1 cellular context compared by ENCODE assay signal in genomic region chr6:137097057-137097456, GRCh38.
A peak's percentile ranks its signal among the peaks of the same experiment; 100 is the strongest.
TF ChIP-seq lines count a peak whose summit lies in the region.

No MANE protein-coding gene starts in this region.

TF ChIP-seq in GM12878, 131 proteins besides CTCF, POLR2A, EP300 and RAD21 (continued from another document):
- TF ChIP-seq, protein P1, sequence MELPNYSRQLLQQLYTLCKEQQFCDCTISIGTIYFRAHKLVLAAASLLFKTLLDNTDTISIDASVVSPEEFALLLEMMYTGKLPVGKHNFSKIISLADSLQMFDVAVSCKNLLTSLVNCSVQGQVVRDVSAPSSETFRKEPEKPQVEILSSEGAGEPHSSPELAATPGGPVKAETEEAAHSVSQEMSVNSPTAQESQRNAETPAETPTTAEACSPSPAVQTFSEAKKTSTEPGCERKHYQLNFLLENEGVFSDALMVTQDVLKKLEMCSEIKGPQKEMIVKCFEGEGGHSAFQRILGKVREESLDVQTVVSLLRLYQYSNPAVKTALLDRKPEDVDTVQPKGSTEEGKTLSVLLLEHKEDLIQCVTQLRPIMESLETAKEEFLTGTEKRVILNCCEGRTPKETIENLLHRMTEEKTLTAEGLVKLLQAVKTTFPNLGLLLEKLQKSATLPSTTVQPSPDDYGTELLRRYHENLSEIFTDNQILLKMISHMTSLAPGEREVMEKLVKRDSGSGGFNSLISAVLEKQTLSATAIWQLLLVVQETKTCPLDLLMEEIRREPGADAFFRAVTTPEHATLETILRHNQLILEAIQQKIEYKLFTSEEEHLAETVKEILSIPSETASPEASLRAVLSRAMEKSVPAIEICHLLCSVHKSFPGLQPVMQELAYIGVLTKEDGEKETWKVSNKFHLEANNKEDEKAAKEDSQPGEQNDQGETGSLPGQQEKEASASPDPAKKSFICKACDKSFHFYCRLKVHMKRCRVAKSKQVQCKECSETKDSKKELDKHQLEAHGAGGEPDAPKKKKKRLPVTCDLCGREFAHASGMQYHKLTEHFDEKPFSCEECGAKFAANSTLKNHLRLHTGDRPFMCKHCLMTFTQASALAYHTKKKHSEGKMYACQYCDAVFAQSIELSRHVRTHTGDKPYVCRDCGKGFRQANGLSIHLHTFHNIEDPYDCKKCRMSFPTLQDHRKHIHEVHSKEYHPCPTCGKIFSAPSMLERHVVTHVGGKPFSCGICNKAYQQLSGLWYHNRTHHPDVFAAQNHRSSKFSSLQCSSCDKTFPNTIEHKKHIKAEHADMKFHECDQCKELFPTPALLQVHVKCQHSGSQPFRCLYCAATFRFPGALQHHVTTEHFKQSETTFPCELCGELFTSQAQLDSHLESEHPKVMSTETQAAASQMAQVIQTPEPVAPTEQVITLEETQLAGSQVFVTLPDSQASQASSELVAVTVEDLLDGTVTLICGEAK (IDR thresholded peaks at IDR 0.05; ENCODE audit: borderline replicate concordance), result no peak
- TF ChIP-seq MTA2 (IDR thresholded peaks at IDR 0.05; ENCODE audit: low read depth) (no peak), SUZ12 (IDR thresholded peaks at IDR 0.05; ENCODE audit: unreplicated experiment) (no peak), TBL1XR1 (IDR thresholded peaks at IDR 0.05; ENCODE audit: low read depth, low read length) (0 out of 2 replicates have a peak, but pooled peaks have one; percentile 61), CHD2 (IDR thresholded peaks at IDR 0.05; ENCODE audit: borderline replicate concordance, low read depth, low read length) (no peak), NFIC (IDR thresholded peaks at IDR 0.05; ENCODE audit: low read depth, low read length) (peak; percentile 70), BMI1 (IDR thresholded peaks at IDR 0.05; ENCODE audit: borderline replicate concordance) (no peak), SREBF2 (IDR thresholded peaks at IDR 0.05; ENCODE audit: low read length) (no peak), ATF7 (IDR thresholded peaks at IDR 0.05; ENCODE audit: low read depth) (peak; percentile 59)
